Comparison of ENCODE assay signal across 1 cellular context in the genomic region with DNA sequence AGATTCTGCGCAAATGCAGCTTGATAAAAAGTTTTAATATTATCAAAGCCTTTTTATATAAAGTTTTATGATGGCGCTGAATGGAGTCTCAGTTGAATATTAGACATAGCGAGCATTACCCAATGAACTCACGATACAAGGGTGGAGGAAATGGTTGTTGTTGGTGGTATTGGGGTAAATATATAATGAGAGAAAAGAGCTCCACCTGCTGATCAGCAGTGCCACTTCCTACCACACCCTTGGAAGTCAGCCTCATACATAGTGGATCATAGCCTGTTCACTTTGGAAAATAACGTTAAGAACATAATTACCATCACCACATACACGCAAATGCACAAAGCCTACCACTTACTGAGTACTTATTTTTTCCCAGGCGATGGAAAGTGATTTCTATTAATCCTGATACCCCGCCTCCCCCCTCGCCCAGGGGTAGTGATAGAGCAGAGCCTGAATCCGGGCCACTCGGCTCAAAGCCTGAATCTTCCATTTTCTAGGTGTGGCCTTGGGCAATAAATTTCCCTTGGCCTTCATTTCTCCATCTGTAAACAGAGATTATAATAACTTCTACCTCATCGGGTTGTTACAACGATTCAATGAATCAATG.
TF ChIP-seq lines count a peak whose summit lies in the region.

No MANE protein-coding gene starts in this region.

TF ChIP-seq in K562, 482 proteins besides CTCF, POLR2A, EP300 and RAD21:
- TF ChIP-seq YY1 (IDR thresholded peaks at IDR 0.05; ENCODE audit: borderline replicate concordance in 1 of 3, control insufficient read depth in 1 of 3, extremely low read depth in 1 of 3, insufficient read depth in 3 of 3, insufficient read length in 1 of 3, insufficient replicate concordance in 2 of 3, low read depth in 1 of 3, low read length in 2 of 3) (peak in 1 of 3 experiments; percentile 20), PKNOX1 (IDR thresholded peaks at IDR 0.05) (peak; percentile 12; the same call in 1 of the 2 replicates), NELFE (IDR thresholded peaks at IDR 0.05; ENCODE audit: insufficient read depth, insufficient read length) (no peak)
- TF ChIP-seq, protein P1, sequence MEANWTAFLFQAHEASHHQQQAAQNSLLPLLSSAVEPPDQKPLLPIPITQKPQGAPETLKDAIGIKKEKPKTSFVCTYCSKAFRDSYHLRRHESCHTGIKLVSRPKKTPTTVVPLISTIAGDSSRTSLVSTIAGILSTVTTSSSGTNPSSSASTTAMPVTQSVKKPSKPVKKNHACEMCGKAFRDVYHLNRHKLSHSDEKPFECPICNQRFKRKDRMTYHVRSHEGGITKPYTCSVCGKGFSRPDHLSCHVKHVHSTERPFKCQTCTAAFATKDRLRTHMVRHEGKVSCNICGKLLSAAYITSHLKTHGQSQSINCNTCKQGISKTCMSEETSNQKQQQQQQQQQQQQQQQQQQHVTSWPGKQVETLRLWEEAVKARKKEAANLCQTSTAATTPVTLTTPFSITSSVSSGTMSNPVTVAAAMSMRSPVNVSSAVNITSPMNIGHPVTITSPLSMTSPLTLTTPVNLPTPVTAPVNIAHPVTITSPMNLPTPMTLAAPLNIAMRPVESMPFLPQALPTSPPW (CRISPR knock-in tag; IDR thresholded peaks at IDR 0.05) = peak; percentile 54; the same call in 1 of the 2 replicates
